16 cellular contexts compared by ENCODE assay signal in the genomic region with DNA sequence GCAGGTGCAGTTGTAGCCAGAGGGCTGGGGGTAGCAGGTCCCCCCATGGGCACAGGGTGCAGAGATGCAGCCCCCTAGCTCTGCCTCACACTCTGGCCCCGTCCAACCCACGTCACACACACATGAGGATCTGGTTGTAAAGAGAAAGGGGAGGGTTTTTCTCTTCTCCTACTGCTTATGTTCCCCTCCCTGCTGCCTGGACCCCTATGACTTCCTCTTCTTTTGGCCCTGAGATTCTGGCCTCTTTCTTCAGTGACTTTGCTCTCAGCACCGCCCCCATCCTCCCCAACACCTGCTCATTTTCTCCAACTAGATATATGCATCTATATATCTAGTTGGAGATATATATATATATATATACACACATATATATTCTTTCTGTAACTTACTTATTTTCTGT. TPM values are rescaled to one million over a fixed set of nuclear protein-coding genes. Genes with fewer than 3 reads are reported as not detected.
DNase-seq lines count a peak whose midpoint lies in the region; ATAC-seq, FAIRE-seq and TF ChIP-seq lines count a peak whose summit lies in the region.
"Had no signal": no experiment of that assay in that cellular context is flagged by ENCODE, and none has a peak within 500 bp of the region (broad histone marks: within the 10 kb centered on the region; RNA-seq: fewer than 3 reads in every experiment).

No MANE protein-coding gene starts in this region.

- H2AFZ ChIP-seq in Karpas-422 (ENCODE audit: low read length) = no peak overlapping the region
- no peak overlapping the region for H2AFZ ChIP-seq in GM12878 (ENCODE audit: control insufficient read depth, low read depth, low read length)
- H2AFZ ChIP-seq in neuronal stem cell (ENCODE audit: low read length) = no peak overlapping the region
- H2AFZ ChIP-seq: GM23338 had no signal

- TF ChIP-seq CTCF in GM12878 (IDR thresholded peaks at IDR 0.05 in 2 of 3, conservative IDR thresholded peaks at IDR 0.05 in 1 of 3; ENCODE audit: control insufficient read depth in 2 of 3, extremely low read depth in 1 of 3, insufficient read depth in 1 of 3, low read depth in 3 of 3, low read length in 3 of 3) = no peak

- H2BK120ac ChIP-seq in neuronal stem cell (ENCODE audit: low read depth, low read length) = no peak overlapping the region

- SMC1A ChIA-PET in GM12878 (lab: Charles Lee; ENCODE audit: uncharacterized antibody, unreplicated experiment) = no interaction called here

- H4K20me1 ChIP-seq in Karpas-422 (ENCODE audit: insufficient read depth, low read depth, low read length) (no peaks in the 10 kb centered on the region), GM12878 (ENCODE audit: control insufficient read depth, insufficient read depth) (no peaks in the 10 kb centered on the region)

- ATAC-seq in GM12878 = no peak
- ATAC-seq in HG03354 (IDR thresholded peaks at IDR 0.05; ENCODE audit: poor library complexity, severe bottlenecking, unreplicated experiment) = no peak
- ATAC-seq: GM23338 had no signal

- H2BK15ac ChIP-seq in neuronal stem cell (ENCODE audit: low read length) = no peak overlapping the region

- H3K4me2 ChIP-seq in Karpas-422 (ENCODE audit: low read depth, low read length, poor library complexity, severe bottlenecking) = no peak overlapping the region
- no peak overlapping the region for H3K4me2 ChIP-seq in GM12878 (ENCODE audit: control insufficient read depth, insufficient read depth)
- no peak overlapping the region for H3K4me2 ChIP-seq in neuronal stem cell (ENCODE audit: insufficient read depth, low read length, poor library complexity, severe bottlenecking)
- H3K4me2 ChIP-seq: GM23338 had no signal

- H2BK12ac ChIP-seq in neuronal stem cell (ENCODE audit: low read length) = no peak overlapping the region

- no peak for FAIRE-seq in GM12878 (lab: Jason Lieb, UNC)
- FAIRE-seq: A204.1, GM12892 had no signal

- DNase-seq in SKM-1 treated with dmso at 0.1 percent for 144 hours (lab: John Stamatoyannopoulos, UW; ENCODE audit: unreplicated experiment) (peak; percentile 16), SKM-1 (lab: John Stamatoyannopoulos, UW; ENCODE audit: unreplicated experiment) (no peak), Karpas-422 (peak; percentile 37), GM12878 (ENCODE audit: low read depth, low spot score) (no peak), neuronal stem cell (ENCODE audit: low spot score) (no peak), NCI-H69 (lab: John Stamatoyannopoulos, UW) (no peak)
- DNase-seq in activated CD4-positive, alpha-beta T cell treated with anti-CD3 and anti-CD28 coated beads, Interleukin-2, amount 50 U/mL, for 1 hour = no peak
- DNase-seq: C1 segment of cervical spinal cord; CD4-positive, alpha-beta T cell; DMS79 had no signal

- H3K27me3 ChIP-seq in Karpas-422 (ENCODE audit: low read length) (no peaks in the 10 kb centered on the region), GM12878 (replicated peaks in 1 of 2; ENCODE audit: control insufficient read depth in 2 of 2, insufficient read depth in 2 of 2, low read length in 1 of 2) (peaks cover 2 to 3% of the 10 kb centered on the region in 2 experiments; a peak in 3 of 4 replicates), neuronal stem cell (ENCODE audit: control insufficient read depth in 3 of 3, insufficient read depth in 3 of 3, low read depth in 1 of 3, low read length in 3 of 3) (peaks cover 0 to 30% (median 0%) of the 10 kb centered on the region in 3 experiments)

- peak overlapping the region; percentile 52 for H3K18ac ChIP-seq in neuronal stem cell (ENCODE audit: low read length)

- H3K4ac ChIP-seq in neuronal stem cell (ENCODE audit: low read length) = no peak overlapping the region

- H3K23ac ChIP-seq in neuronal stem cell (ENCODE audit: low read depth, low read length, poor library complexity) = peak overlapping the region; percentile 14

- no peak overlapping the region for H4K91ac ChIP-seq in neuronal stem cell (ENCODE audit: low read depth, low read length, poor library complexity)

- no peaks in the 10 kb centered on the region for H3K4me1 ChIP-seq in Karpas-422 (ENCODE audit: low read length)
- no peaks in the 10 kb centered on the region for H3K4me1 ChIP-seq in GM12878 (ENCODE audit: control insufficient read depth, insufficient read depth, low read length)
- no peaks in the 10 kb centered on the region for H3K4me1 ChIP-seq in neuronal stem cell (ENCODE audit: control insufficient read depth in 2 of 2, insufficient read depth in 1 of 2, low read depth in 1 of 2, low read length in 2 of 2)
- H3K4me1 ChIP-seq: HAP-1 had no signal

- CTCF ChIA-PET in GM12878 (lab: Yijun Ruan, JAX) = interaction anchor here (0.6 kb wide), 1 partner anchor 11 kb away, joined by 4 read pairs; no protein-coding TSS in a partner anchor

- no peak overlapping the region for H2AK5ac ChIP-seq in neuronal stem cell (ENCODE audit: low read depth, low read length)

- TF ChIP-seq EP300 in GM12878 (IDR thresholded peaks at IDR 0.05; ENCODE audit: borderline replicate concordance in 1 of 2, control insufficient read depth in 1 of 2, low read depth in 2 of 2, low read length in 2 of 2) = no peak

- intact Hi-C loops in GM12878 (cut with micrococcal nuclease; ENCODE audit: unreplicated experiment) = no loop called here

- H3K79me1 ChIP-seq in neuronal stem cell (ENCODE audit: low read depth, low read length) = no peaks in the 10 kb centered on the region

- H3K79me2 ChIP-seq in Karpas-422 (ENCODE audit: low read length) (no peaks in the 10 kb centered on the region), GM12878 (ENCODE audit: control insufficient read depth, insufficient read depth, low read length) (no peaks in the 10 kb centered on the region)

- no peaks in the 10 kb centered on the region for H3K36me3 ChIP-seq in Karpas-422 (ENCODE audit: insufficient read depth, low read length)
- H3K36me3 ChIP-seq in GM12878 (ENCODE audit: control insufficient read depth in 2 of 2, insufficient read depth in 2 of 2, low read length in 1 of 2) = no peaks in the 10 kb centered on the region
- no peaks in the 10 kb centered on the region for H3K36me3 ChIP-seq in neuronal stem cell (replicated peaks in 1 of 2; ENCODE audit: control insufficient read depth in 2 of 2, insufficient read depth in 2 of 2, low read length in 2 of 2)
- H3K36me3 ChIP-seq: HAP-1 had no signal

- no peak overlapping the region for H3K4me3 ChIP-seq in Karpas-422 (ENCODE audit: low read length)
- H3K4me3 ChIP-seq in GM12878 = no peak overlapping the region
- no peak overlapping the region for H3K4me3 ChIP-seq in neuronal stem cell (ENCODE audit: low read length in 2 of 2)
- H3K4me3 ChIP-seq: GM23338, HAP-1 had no signal

- no peak for TF ChIP-seq POLR2A in GM12878 (IDR thresholded peaks at IDR 0.05; ENCODE audit: low read depth, low read length)

- H3K9ac ChIP-seq in Karpas-422 (ENCODE audit: low read length) (no peak overlapping the region), GM12878 (ENCODE audit: control insufficient read depth, insufficient read depth, low read length) (no peak overlapping the region), neuronal stem cell (ENCODE audit: low read depth, low read length, poor library complexity) (peak overlapping the region; percentile 12)

- RAD21 ChIA-PET in GM12878 (lab: Charles Lee; ENCODE audit: unreplicated experiment) = no interaction called here

- H3K9me3 ChIP-seq in Karpas-422 (ENCODE audit: low read length) (no peaks in the 10 kb centered on the region), GM12878 (replicated peaks; ENCODE audit: control insufficient read depth, insufficient read depth, low read length) (no peaks in the 10 kb centered on the region), neuronal stem cell (replicated peaks in 1 of 2; ENCODE audit: control insufficient read depth in 2 of 2, insufficient read depth in 1 of 2, low read depth in 1 of 2, low read length in 2 of 2) (no peaks in the 10 kb centered on the region)
- H3K9me3 ChIP-seq: HAP-1 had no signal

- in situ Hi-C loops in GM12878 (cut with MboI) = no loop called here

- no peak overlapping the region for H2BK5ac ChIP-seq in neuronal stem cell (ENCODE audit: low read length)

- H3K9me2 ChIP-seq in Karpas-422 (replicated peaks; ENCODE audit: insufficient read depth, low read length) = no peaks in the 10 kb centered on the region

- BruUV-seq in GM12878 (replicated peaks; lab: Mats Ljungman, UMichigan) = no TSS peak

- POLR2A ChIA-PET in GM12878 (lab: Charles Lee) = no interaction called here

- WGBS in GM12878 (ENCODE audit: insufficient coverage, insufficient replicate concordance, low lambda C conversion rate, missing lambda C conversion rate) = 3% methylated on average over 3 of the region's 3 CpGs
- WGBS in neuronal stem cell (ENCODE audit: extremely low coverage in 2 of 2, insufficient read length in 2 of 2, insufficient replicate concordance in 1 of 2), 2 donors = no CpG with 5 or more reads among the region's 3 CpGs

- H4K8ac ChIP-seq in neuronal stem cell (ENCODE audit: low read depth, low read length) = no peak overlapping the region

- TF ChIP-seq RAD21 in GM12878 (IDR thresholded peaks at IDR 0.05; ENCODE audit: insufficient read depth, low read depth, low read length) = no peak

- no peak overlapping the region for H3K14ac ChIP-seq in neuronal stem cell (ENCODE audit: low read length)

- H3K27ac ChIP-seq in Karpas-422 (ENCODE audit: low read length) (no peak overlapping the region), GM12878 (ENCODE audit: control insufficient read depth, insufficient read depth) (no peak overlapping the region), neuronal stem cell (replicated peaks; ENCODE audit: low read length) (no peak overlapping the region)
- H3K27ac ChIP-seq: HL-60 had no signal

RNA-seq across cellular contexts. Expression of a gene that starts 9.7 kb away (rescaled TPM):
- 1.5 and 5.2 TPM in 2 replicates for total RNA-seq in Karpas-422 (2014; rRNA removed; shearing (Covaris generic); ENCODE audit: low replicate concordance)
- 3.9 and 5.1 TPM in 2 replicates for total RNA-seq in GM12878 (2013; cell fraction: nucleolus; rRNA removed)
- total RNA-seq in GM12878 (2014; rRNA removed) (1.1 and 1.7 TPM in 2 replicates), GM12878 (2014; rRNA removed; fragmentation: Illumina TruSeq; extraction: Trizol) (0.83 and 1.1 TPM in 2 replicates), GM12878 (2021) (1.7 and 1.8 TPM in 2 replicates)
- polyA plus RNA-seq in GM12878 (2011; ENCODE audit: low read depth) = 0.16 TPM
- polyA plus RNA-seq in GM12878 (2011; rRNA removed) (3.0 and 3.3 TPM in 2 replicates), GM12878 (2014; fragmentation: Illumina TruSeq; extraction: Trizol) (0.78 and 1.1 TPM in 2 replicates), GM12878 (2014; fragmentation: Nextera tagmentation; extraction: Ambion mirVana) (under 1 TPM; 0.66 to 0.77 TPM), GM12878 (2014; rRNA removed) (1.6 and 2.3 TPM in 2 replicates), GM12878 (2016; fragmentation: Nextera tagmentation; extraction: Ambion mirVana) (1 to 10 TPM; 1.6 to 3.2 TPM)
- polyA plus RNA-seq in GM12878 (2011; cell fraction: cytosol; rRNA removed) = 2.9 and 3.3 TPM in 2 replicates
- polyA plus RNA-seq in GM12878 (2011; cell fraction: nucleus; rRNA removed) = 3.8 and 4.5 TPM in 2 replicates
- 0.74 and 1.1 TPM in 2 replicates for polyA plus RNA-seq in GM12878 (2012)
- 2.3 and 3.1 TPM in 2 replicates for polyA minus RNA-seq in GM12878 (2011; rRNA and poly(A)+ RNA removed)
- 1.5 and 1.6 TPM in 2 replicates for polyA minus RNA-seq in GM12878 (2011; cell fraction: cytosol; rRNA and poly(A)+ RNA removed)
- polyA minus RNA-seq in GM12878 (2011; cell fraction: nucleus; rRNA and poly(A)+ RNA removed) = 3.9 and 5.8 TPM in 2 replicates
- polyA plus RNA-seq in neuronal stem cell (2013, experiment 1 of 2) = 4.0 TPM
- 3.7 TPM for polyA plus RNA-seq in neuronal stem cell (2013, experiment 2 of 2)

RNA-seq across cellular contexts. Expression of a gene that starts 21.7 kb away (rescaled TPM):
- 66.5 and 85.9 TPM in 2 replicates for total RNA-seq in Karpas-422 (2014; rRNA removed; shearing (Covaris generic); ENCODE audit: low replicate concordance)
- total RNA-seq in GM12878 (2013; cell fraction: nucleolus; rRNA removed) = 21.0 and 22.1 TPM in 2 replicates
- total RNA-seq in GM12878 (2014; rRNA removed) (117 and 133 TPM in 2 replicates), GM12878 (2014; rRNA removed; fragmentation: Illumina TruSeq; extraction: Trizol) (63.7 and 71.6 TPM in 2 replicates), GM12878 (2021) (131 TPM in 2 replicates)
- polyA plus RNA-seq in GM12878 (2011; ENCODE audit: low read depth) = 120 TPM
- polyA plus RNA-seq in GM12878 (2011; rRNA removed) (65.3 and 131 TPM in 2 replicates), GM12878 (2014; fragmentation: Illumina TruSeq; extraction: Trizol) (60.2 and 104 TPM in 2 replicates), GM12878 (2014; fragmentation: Nextera tagmentation; extraction: Ambion mirVana) (10 to 100 TPM; 22.0 to 61.9 TPM), GM12878 (2014; rRNA removed) (112 and 144 TPM in 2 replicates), GM12878 (2016; fragmentation: Nextera tagmentation; extraction: Ambion mirVana) (100 to 1,000 TPM; 114 to 137 TPM)
- 140 and 143 TPM in 2 replicates for polyA plus RNA-seq in GM12878 (2011; cell fraction: cytosol; rRNA removed)
- polyA plus RNA-seq in GM12878 (2011; cell fraction: nucleus; rRNA removed) = 108 and 123 TPM in 2 replicates
- polyA plus RNA-seq in GM12878 (2012) = 181 and 192 TPM in 2 replicates
- 41.2 and 68.6 TPM in 2 replicates for polyA minus RNA-seq in GM12878 (2011; rRNA and poly(A)+ RNA removed)
- 38.2 and 43.9 TPM in 2 replicates for polyA minus RNA-seq in GM12878 (2011; cell fraction: cytosol; rRNA and poly(A)+ RNA removed)
- polyA minus RNA-seq in GM12878 (2011; cell fraction: nucleus; rRNA and poly(A)+ RNA removed) = 14.0 and 23.9 TPM in 2 replicates
- 4.2 TPM for polyA plus RNA-seq in neuronal stem cell (2013, experiment 1 of 2)
- polyA plus RNA-seq in neuronal stem cell (2013, experiment 2 of 2) = 4.2 TPM

RNA-seq across cellular contexts. Expression of a gene that starts 24.1 kb away (rescaled TPM):
- 51.7 and 84.0 TPM in 2 replicates for total RNA-seq in Karpas-422 (2014; rRNA removed; shearing (Covaris generic); ENCODE audit: low replicate concordance)
- total RNA-seq in GM12878 (2013; cell fraction: nucleolus; rRNA removed) = 67.7 and 72.9 TPM in 2 replicates
- total RNA-seq in GM12878 (2014; rRNA removed) = 19.3 and 20.8 TPM in 2 replicates
- total RNA-seq in GM12878 (2014; rRNA removed; fragmentation: Illumina TruSeq; extraction: Trizol) = 20.3 and 21.8 TPM in 2 replicates
- 59.6 and 66.5 TPM in 2 replicates for total RNA-seq in GM12878 (2021)
- polyA plus RNA-seq in GM12878 (2011; ENCODE audit: low read depth) = 27.4 TPM
- 35.7 and 48.8 TPM in 2 replicates for polyA plus RNA-seq in GM12878 (2011; rRNA removed)
- 45.8 and 53.2 TPM in 2 replicates for polyA plus RNA-seq in GM12878 (2011; cell fraction: cytosol; rRNA removed)
- polyA plus RNA-seq in GM12878 (2011; cell fraction: nucleus; rRNA removed) = 222 and 225 TPM in 2 replicates
- polyA plus RNA-seq in GM12878 (2012) = 55.9 and 61.7 TPM in 2 replicates
- 50.7 and 50.9 TPM in 2 replicates for polyA plus RNA-seq in GM12878 (2014; fragmentation: Illumina TruSeq; extraction: Trizol)
- polyA plus RNA-seq in GM12878 (2014; fragmentation: Nextera tagmentation; extraction: Ambion mirVana) = 1 to 10 TPM in 1 of 2 experiments, under 1 TPM in 1; 0.84 to 1.2 TPM
- polyA plus RNA-seq in GM12878 (2014; rRNA removed) = 58.0 and 73.3 TPM in 2 replicates
- polyA plus RNA-seq in GM12878 (2016; fragmentation: Nextera tagmentation; extraction: Ambion mirVana) = 1 to 10 TPM; 2.7 to 3.7 TPM
- 34.2 and 47.6 TPM in 2 replicates for polyA minus RNA-seq in GM12878 (2011; rRNA and poly(A)+ RNA removed)
- 16.5 and 16.6 TPM in 2 replicates for polyA minus RNA-seq in GM12878 (2011; cell fraction: cytosol; rRNA and poly(A)+ RNA removed)
- polyA minus RNA-seq in GM12878 (2011; cell fraction: nucleus; rRNA and poly(A)+ RNA removed) = 38.8 and 73.5 TPM in 2 replicates
- 154 TPM for polyA plus RNA-seq in neuronal stem cell (2013, experiment 1 of 2)
- polyA plus RNA-seq in neuronal stem cell (2013, experiment 2 of 2) = 155 TPM

RNA-seq across cellular contexts. Expression of a gene that starts 30.1 kb away (rescaled TPM):
- total RNA-seq in Karpas-422 (2014; rRNA removed; shearing (Covaris generic); ENCODE audit: low replicate concordance) = 9.0 and 9.2 TPM in 2 replicates
- 4.1 and 5.9 TPM in 2 replicates for total RNA-seq in GM12878 (2013; cell fraction: nucleolus; rRNA removed)
- total RNA-seq in GM12878 (2014; rRNA removed) (2.9 and 3.7 TPM in 2 replicates), GM12878 (2014; rRNA removed; fragmentation: Illumina TruSeq; extraction: Trizol) (3.1 and 3.8 TPM in 2 replicates), GM12878 (2021) (15.4 and 15.7 TPM in 2 replicates)
- polyA plus RNA-seq in GM12878 (2011; ENCODE audit: low read depth) = 6.5 TPM
- polyA plus RNA-seq in GM12878 (2011; rRNA removed) (8.7 and 9.1 TPM in 2 replicates), GM12878 (2014; fragmentation: Illumina TruSeq; extraction: Trizol) (6.1 and 9.6 TPM in 2 replicates), GM12878 (2014; fragmentation: Nextera tagmentation; extraction: Ambion mirVana) (1 to 10 TPM; 1.1 to 3.9 TPM), GM12878 (2014; rRNA removed) (14.5 and 18.2 TPM in 2 replicates), GM12878 (2016; fragmentation: Nextera tagmentation; extraction: Ambion mirVana) (1 to 10 TPM; 2.2 to 3.0 TPM)
- 6.3 and 8.2 TPM in 2 replicates for polyA plus RNA-seq in GM12878 (2011; cell fraction: cytosol; rRNA removed)
- polyA plus RNA-seq in GM12878 (2011; cell fraction: nucleus; rRNA removed) = 129 and 144 TPM in 2 replicates
- 14.9 and 23.7 TPM in 2 replicates for polyA plus RNA-seq in GM12878 (2012)
- 1.0 and 4.2 TPM in 2 replicates for polyA minus RNA-seq in GM12878 (2011; rRNA and poly(A)+ RNA removed)
- 1.9 TPM in 1 of 2 replicates, not detected in the other for polyA minus RNA-seq in GM12878 (2011; cell fraction: cytosol; rRNA and poly(A)+ RNA removed)
- polyA minus RNA-seq in GM12878 (2011; cell fraction: nucleus; rRNA and poly(A)+ RNA removed) = 7.3 and 12.3 TPM in 2 replicates
- 19.9 TPM for polyA plus RNA-seq in neuronal stem cell (2013, experiment 1 of 2)
- polyA plus RNA-seq in neuronal stem cell (2013, experiment 2 of 2) = 18.7 TPM

RNA-seq across cellular contexts. Expression of a gene that starts 35.9 kb away (rescaled TPM):
- 73.5 and 78.5 TPM in 2 replicates for total RNA-seq in Karpas-422 (2014; rRNA removed; shearing (Covaris generic); ENCODE audit: low replicate concordance)
- total RNA-seq in GM12878 (2013; cell fraction: nucleolus; rRNA removed) = 10.6 and 11.0 TPM in 2 replicates
- total RNA-seq in GM12878 (2014; rRNA removed) = 51.6 and 61.4 TPM in 2 replicates
- 42.2 and 42.4 TPM in 2 replicates for total RNA-seq in GM12878 (2014; rRNA removed; fragmentation: Illumina TruSeq; extraction: Trizol)
- 51.6 and 52.1 TPM in 2 replicates for total RNA-seq in GM12878 (2021)
- polyA plus RNA-seq in GM12878 (2011; ENCODE audit: low read depth) = 40.6 TPM
- 75.2 and 75.6 TPM in 2 replicates for polyA plus RNA-seq in GM12878 (2011; rRNA removed)
- polyA plus RNA-seq in GM12878 (2011; cell fraction: cytosol; rRNA removed) = 79.5 and 101 TPM in 2 replicates
- 32.7 and 35.4 TPM in 2 replicates for polyA plus RNA-seq in GM12878 (2011; cell fraction: nucleus; rRNA removed)
- 79.1 and 158 TPM in 2 replicates for polyA plus RNA-seq in GM12878 (2012)
- polyA plus RNA-seq in GM12878 (2014; fragmentation: Illumina TruSeq; extraction: Trizol) = 74.1 and 82.8 TPM in 2 replicates
- polyA plus RNA-seq in GM12878 (2014; fragmentation: Nextera tagmentation; extraction: Ambion mirVana) = 10 to 100 TPM; 31.4 to 42.0 TPM
- 72.6 and 74.1 TPM in 2 replicates for polyA plus RNA-seq in GM12878 (2014; rRNA removed)
- 100 to 1,000 TPM; 105 to 114 TPM for polyA plus RNA-seq in GM12878 (2016; fragmentation: Nextera tagmentation; extraction: Ambion mirVana)
- polyA minus RNA-seq in GM12878 (2011; rRNA and poly(A)+ RNA removed) = 20.0 and 32.1 TPM in 2 replicates
- polyA minus RNA-seq in GM12878 (2011; cell fraction: cytosol; rRNA and poly(A)+ RNA removed) = 12.3 and 12.8 TPM in 2 replicates
- 7.6 and 8.6 TPM in 2 replicates for polyA minus RNA-seq in GM12878 (2011; cell fraction: nucleus; rRNA and poly(A)+ RNA removed)
- 152 TPM for polyA plus RNA-seq in neuronal stem cell (2013, experiment 1 of 2)
- 145 TPM for polyA plus RNA-seq in neuronal stem cell (2013, experiment 2 of 2)

Comparison
In these comparisons a context has a peak if more than half of its experiments do, and no peak if none do; other contexts are left out.
1. DNase-seq: peak in SKM-1 treated with dmso at 0.1 percent for 144 hours (single experiment) and Karpas-422 (single experiment); none in SKM-1 (single experiment), GM12878 (single experiment), neuronal stem cell (single experiment), NCI-H69 (single experiment) and activated CD4-positive, alpha-beta T cell treated with anti-CD3 and anti-CD28 coated beads, Interleukin-2, amount 50 U/mL, for 1 hour (single experiment).